18 cellular contexts compared by ENCODE assay signal in genomic region chr3:99625643-99626414, GRCh38. TPM values are rescaled to one million over a fixed set of nuclear protein-coding genes. Genes with fewer than 3 reads are reported as not detected.
DNase-seq lines count a peak whose midpoint lies in the region; ATAC-seq, FAIRE-seq and TF ChIP-seq lines count a peak whose summit lies in the region.
"Had no signal": no experiment of that assay in that cellular context is flagged by ENCODE, and none has a peak within 500 bp of the region (broad histone marks: within the 10 kb centered on the region; RNA-seq: fewer than 3 reads in every experiment).

No MANE protein-coding gene starts in this region.

- H3K4me3 ChIP-seq in BLaER1 (no peak overlapping the region), bronchial epithelial cell (ENCODE audit: low read depth, low read length) (no peak overlapping the region), Peyer's patch (no peak overlapping the region)
- H3K4me3 ChIP-seq: heart right ventricle, right atrium auricular region had no signal

- no peaks in the 10 kb centered on the region for H3K27me3 ChIP-seq in BLaER1
- no peaks in the 10 kb centered on the region for H3K27me3 ChIP-seq in bronchial epithelial cell (ENCODE audit: control insufficient read depth, insufficient read depth, low read length)
- H3K27me3 ChIP-seq in Peyer's patch = no peaks in the 10 kb centered on the region
- H3K27me3 ChIP-seq: heart right ventricle, neutrophil, right atrium auricular region had no signal

- FAIRE-seq in bronchial epithelial cell (lab: Jason Lieb, UNC) = no peak

- H3K4me1 ChIP-seq in BLaER1 (peaks cover 47% of the 10 kb centered on the region), Peyer's patch (no peaks in the 10 kb centered on the region)
- H3K4me1 ChIP-seq: heart right ventricle, right atrium auricular region had no signal

- TF ChIP-seq CTCF in bronchial epithelial cell (IDR thresholded peaks at IDR 0.05; ENCODE audit: insufficient read depth, low read length, severe bottlenecking) = no peak
- TF ChIP-seq CTCF in omental fat pad (IDR thresholded peaks at IDR 0.05) = no peak
- no peak for TF ChIP-seq CTCF in Peyer's patch (IDR thresholded peaks at IDR 0.05)

- ATAC-seq in omental fat pad (ENCODE audit: low FRiP score) = peak; percentile 52
- ATAC-seq: activated T-cell treated with anti-CD3 and anti-CD28 coated beads, Interleukin-2, amount 50 U/mL, for 72 hours; heart right ventricle had no signal

- TF ChIP-seq POLR2A in Peyer's patch (IDR thresholded peaks at IDR 0.05) = no peak

- H3K9me3 ChIP-seq in BLaER1 (no peaks in the 10 kb centered on the region), Peyer's patch (no peaks in the 10 kb centered on the region)
- H3K9me3 ChIP-seq: heart right ventricle, neutrophil, right atrium auricular region had no signal

- H3K4me2 ChIP-seq in BLaER1 = peak overlapping the region; percentile 66

- DNase-seq in bronchial epithelial cell (ENCODE audit: low read depth) = peak; percentile 47
- DNase-seq in omental fat pad (ENCODE audit: low spot score) = no peak
- no peak for DNase-seq in effector CD4-positive, alpha-beta T cell
- DNase-seq in Peyer's patch = no peak
- DNase-seq in NCI-H128 (lab: John Stamatoyannopoulos, UW; ENCODE audit: unreplicated experiment) = no peak
- DNase-seq in hypothalamus (lab: John Stamatoyannopoulos, UW) = no peak
- DNase-seq: activated CD4-positive, alpha-beta T cell treated with anti-CD3 and anti-CD28 coated beads for 1 hour; activated CD8-positive, alpha-beta memory T cell treated with anti-CD3 and anti-CD28 coated beads for 24 hours; activated T-cell treated with anti-CD3 and anti-CD28 coated beads, Interleukin-2, amount 50 U/mL, for 72 hours; H7; heart right ventricle; immature natural killer cell; NCI-H1930; stimulated activated naive B cell treated with anti-CD40 and anti-IgM and Interleukin-4, amounts not matched to agents 10 μg/mL and 1 μg/mL and 100 μg/mL, for 72 hours had no signal

- H4K20me1 ChIP-seq in BLaER1 = no peaks in the 10 kb centered on the region

- H3K27ac ChIP-seq in BLaER1 (no peak overlapping the region), Peyer's patch (no peak overlapping the region)
- H3K27ac ChIP-seq: heart right ventricle, neutrophil, right atrium auricular region had no signal

- no peak for TF ChIP-seq RAD21 in Ishikawa (IDR thresholded peaks at IDR 0.05; ENCODE audit: low read depth)

- H3K36me3 ChIP-seq in BLaER1 (no peaks in the 10 kb centered on the region), bronchial epithelial cell (ENCODE audit: control insufficient read depth, insufficient read depth, low read length) (no peaks in the 10 kb centered on the region), Peyer's patch (no peaks in the 10 kb centered on the region)
- H3K36me3 ChIP-seq: heart right ventricle, neutrophil, right atrium auricular region had no signal

- H3K9ac ChIP-seq in BLaER1 = no peak overlapping the region

- TF ChIP-seq EP300 in Ishikawa (IDR thresholded peaks at IDR 0.05; ENCODE audit: borderline replicate concordance) = no peak

TF ChIP-seq in Ishikawa, 13 proteins besides CTCF, POLR2A, EP300 and RAD21:
- TF ChIP-seq CREB1 (IDR thresholded peaks at IDR 0.05; ENCODE audit: low read depth) (no peak), EGR1 (IDR thresholded peaks at IDR 0.05) (no peak), TAF1 (IDR thresholded peaks at IDR 0.05; ENCODE audit: low read depth) (no peak), MAX (IDR thresholded peaks at IDR 0.05) (no peak), FOXM1 (IDR thresholded peaks at IDR 0.05; ENCODE audit: borderline replicate concordance, low read depth) (no peak), NFIC (IDR thresholded peaks at IDR 0.05) (peak; percentile 24; the same call in 1 of the 2 replicates), CEBPB (IDR thresholded peaks at IDR 0.05) (0 out of 2 replicates have a peak, but pooled peaks have one; percentile 34), USF1 (IDR thresholded peaks at IDR 0.05) (no peak), TCF12 (IDR thresholded peaks at IDR 0.05; ENCODE audit: low read depth) (no peak)

RNA-seq across cellular contexts. Expression of gene COL8A1, which starts 12.6 kb away (rescaled TPM):
- total RNA-seq in bronchial epithelial cell (2.7 and 3.9 TPM in 2 replicates), omental fat pad (100 to 1,000 TPM in 3 of 4 donors, 10 to 100 TPM in 1; 16.7 to 303 (median 151) TPM), Peyer's patch (1 to 10 TPM in 3 of 4 donors, not detected in 1; 2.3 to 5.3 (median 3.3) TPM)
